Comparison of ENCODE assay signal across 11 cellular contexts in genomic region chr7:139854803-139855497, GRCh38. TPM values are rescaled to one million over a fixed set of nuclear protein-coding genes. Genes with fewer than 3 reads are reported as not detected.
DNase-seq lines count a peak whose midpoint lies in the region; ATAC-seq and TF ChIP-seq lines count a peak whose summit lies in the region.
"Had no signal": no experiment of that assay in that cellular context is flagged by ENCODE, and none has a peak within 500 bp of the region (broad histone marks: within the 10 kb centered on the region; RNA-seq: fewer than 3 reads in every experiment).

No MANE protein-coding gene starts in this region.

- peaks cover 19% of the 10 kb centered on the region for H3K4me1 Mint-ChIP-seq in activated CD4-positive, alpha-beta T cell treated with anti-CD3 and anti-CD28 coated beads, Interleukin-2, amount 10 ng/mL, durations not matched to agents 7 days and 5 days
- H3K4me1 Mint-ChIP-seq in central memory CD8-positive, alpha-beta T cell, result peaks cover 20% of the 10 kb centered on the region
- H3K4me1 Mint-ChIP-seq in stimulated activated effector memory CD8-positive, alpha-beta T cell treated with anti-CD3 and anti-CD28 coated beads, Interleukin-12 subunit alpha, Interleukin-12 subunit beta, amount 100 ng/mL, for 72 hours, result peaks cover 19% of the 10 kb centered on the region

- H3K4me3 Mint-ChIP-seq in activated CD4-positive, alpha-beta T cell treated with anti-CD3 and anti-CD28 coated beads, Interleukin-2, amount 10 ng/mL, durations not matched to agents 7 days and 5 days, result no peak overlapping the region
- H3K4me3 Mint-ChIP-seq in central memory CD8-positive, alpha-beta T cell, result no peak overlapping the region
- peak overlapping the region; percentile 29 for H3K4me3 Mint-ChIP-seq in stimulated activated effector memory CD8-positive, alpha-beta T cell treated with anti-CD3 and anti-CD28 coated beads, Interleukin-12 subunit alpha, Interleukin-12 subunit beta, amount 100 ng/mL, for 72 hours

- TF ChIP-seq CTCF in adrenal gland (IDR thresholded peaks at IDR 0.05), result no peak

- peak overlapping the region; percentile 76 for H3K27ac Mint-ChIP-seq in activated CD4-positive, alpha-beta T cell treated with anti-CD3 and anti-CD28 coated beads, Interleukin-2, amount 10 ng/mL, durations not matched to agents 7 days and 5 days
- no peak overlapping the region for H3K27ac Mint-ChIP-seq in central memory CD8-positive, alpha-beta T cell (ENCODE audit: low read depth)
- peak overlapping the region; percentile 87 for H3K27ac Mint-ChIP-seq in stimulated activated effector memory CD8-positive, alpha-beta T cell treated with anti-CD3 and anti-CD28 coated beads, Interleukin-12 subunit alpha, Interleukin-12 subunit beta, amount 100 ng/mL, for 72 hours

- H3K36me3 ChIP-seq in adrenal gland (replicated peaks in 1 of 2), result no peaks in the 10 kb centered on the region
- H3K36me3 ChIP-seq: thoracic aorta had no signal

- ATAC-seq in HG03159 (IDR thresholded peaks at IDR 0.05; ENCODE audit: unreplicated experiment), result peak; percentile 25
- ATAC-seq in central memory CD8-positive, alpha-beta T cell (replicated peaks; ENCODE audit: extremely low read depth, poor library complexity, severe bottlenecking), result peak; percentile 58
- ATAC-seq in stimulated activated effector memory CD8-positive, alpha-beta T cell treated with anti-CD3 and anti-CD28 coated beads, Interleukin-12 subunit alpha, Interleukin-12 subunit beta, amount 100 ng/mL, for 72 hours, result peak; percentile 41

- peak overlapping the region in 2 of 5 donors; percentile 31 to 82 for H3K27ac ChIP-seq in adrenal gland

- peaks cover 1% of the 10 kb centered on the region for H3K27me3 Mint-ChIP-seq in activated CD4-positive, alpha-beta T cell treated with anti-CD3 and anti-CD28 coated beads, Interleukin-2, amount 10 ng/mL, durations not matched to agents 7 days and 5 days
- H3K27me3 Mint-ChIP-seq in central memory CD8-positive, alpha-beta T cell, result no peaks in the 10 kb centered on the region

- peaks cover 6% of the 10 kb centered on the region for H3K9me3 Mint-ChIP-seq in activated CD4-positive, alpha-beta T cell treated with anti-CD3 and anti-CD28 coated beads, Interleukin-2, amount 10 ng/mL, durations not matched to agents 7 days and 5 days
- H3K9me3 Mint-ChIP-seq in central memory CD8-positive, alpha-beta T cell, result no peaks in the 10 kb centered on the region
- no peaks in the 10 kb centered on the region for H3K9me3 Mint-ChIP-seq in stimulated activated effector memory CD8-positive, alpha-beta T cell treated with anti-CD3 and anti-CD28 coated beads, Interleukin-12 subunit alpha, Interleukin-12 subunit beta, amount 100 ng/mL, for 72 hours

- POLR2A ChIA-PET in activated CD4-positive, alpha-beta T cell treated with anti-CD3 and anti-CD28 coated beads, Interleukin-2, amount 10 ng/mL, durations not matched to agents 7 days and 5 days (lab: Charles Lee), result no interaction called here

- WGBS in adrenal gland, 4 donors, result 74 to 88% (median 80%) methylated on average over 4 of the region's 4 CpGs

- TF ChIP-seq POLR2A in adrenal gland (IDR thresholded peaks at IDR 0.05), result no peak

- intact Hi-C loops in adrenal gland (cut with DNase I), result no loop called here

- peaks cover 3 to 6% of the 10 kb centered on the region in 2 donors for H3K4me1 ChIP-seq in adrenal gland (replicated peaks in 1 of 2)

- CTCF ChIA-PET in activated CD4-positive, alpha-beta T cell treated with anti-CD3 and anti-CD28 coated beads, Interleukin-2, amount 10 ng/mL, durations not matched to agents 7 days and 5 days (lab: Charles Lee), result interaction anchor here (0.6 kb wide), 1 partner anchor 59 kb away, joined by 3 read pairs; no protein-coding TSS in a partner anchor

- H3K36me3 Mint-ChIP-seq in activated CD4-positive, alpha-beta T cell treated with anti-CD3 and anti-CD28 coated beads, Interleukin-2, amount 10 ng/mL, durations not matched to agents 7 days and 5 days (ENCODE audit: low read depth), result peaks cover 5% of the 10 kb centered on the region
- no peaks in the 10 kb centered on the region for H3K36me3 Mint-ChIP-seq in central memory CD8-positive, alpha-beta T cell (ENCODE audit: insufficient read depth)
- H3K36me3 Mint-ChIP-seq in stimulated activated effector memory CD8-positive, alpha-beta T cell treated with anti-CD3 and anti-CD28 coated beads, Interleukin-12 subunit alpha, Interleukin-12 subunit beta, amount 100 ng/mL, for 72 hours, result no peaks in the 10 kb centered on the region

- no peaks in the 10 kb centered on the region for H3K27me3 ChIP-seq in adrenal gland

- no peak for DNase-seq in activated CD4-positive, alpha-beta T cell treated with anti-CD3 and anti-CD28 coated beads, Interleukin-2, amount 10 ng/mL, durations not matched to agents 7 days and 5 days
- DNase-seq in activated CD4-positive, alpha-beta T cell treated with anti-CD3 and anti-CD28 coated beads, Interleukin-2, amount 50 U/mL, for 4 hours, result no peak
- no peak for DNase-seq in central memory CD8-positive, alpha-beta T cell (ENCODE audit: low spot score in 2 of 2)
- no peak for DNase-seq in stimulated activated effector memory CD8-positive, alpha-beta T cell treated with anti-CD3 and anti-CD28 coated beads, Interleukin-12 subunit alpha, Interleukin-12 subunit beta, amount 100 ng/mL, for 72 hours (ENCODE audit: low spot score in 2 of 2)
- DNase-seq in adrenal gland, result no peak
- no peak for DNase-seq in stimulated activated CD4-positive, alpha-beta T cell treated with anti-CD3 and anti-CD28 coated beads, Interleukin-2, amount 100 ng/mL, for 24 hours
- no peak for DNase-seq in NCI-H1436 treated with DMSO at 0.1 percent for 48 hours (lab: John Stamatoyannopoulos, UW)
- DNase-seq: Karpas-422, NCI-H82 had no signal

- no peaks in the 10 kb centered on the region for H3K9me3 ChIP-seq in adrenal gland (replicated peaks in 1 of 3)
- H3K9me3 ChIP-seq: thoracic aorta had no signal

- H3K4me3 ChIP-seq in adrenal gland, result no peak overlapping the region
- H3K4me3 ChIP-seq: thoracic aorta had no signal

RNA-seq across cellular contexts. Expression of gene TBXAS1, which starts 25.9 kb away (rescaled TPM):
- 10 to 100 TPM in 1 of 2 experiments, 1 to 10 TPM in 1; 8.8 to 11.8 TPM for total RNA-seq in activated CD4-positive, alpha-beta T cell treated with anti-CD3 and anti-CD28 coated beads, Interleukin-2, amount 10 ng/mL, durations not matched to agents 7 days and 5 days
- total RNA-seq in adrenal gland, result 10 to 100 TPM; 15.3 to 87.0 (median 32.3) TPM
- polyA plus RNA-seq in adrenal gland, result 10 to 100 TPM in 2 of 3 donors, 1 to 10 TPM in 1; 9.0 to 12.8 (median 10.5) TPM
